8 cellular contexts compared by ENCODE assay signal in the genomic region with DNA sequence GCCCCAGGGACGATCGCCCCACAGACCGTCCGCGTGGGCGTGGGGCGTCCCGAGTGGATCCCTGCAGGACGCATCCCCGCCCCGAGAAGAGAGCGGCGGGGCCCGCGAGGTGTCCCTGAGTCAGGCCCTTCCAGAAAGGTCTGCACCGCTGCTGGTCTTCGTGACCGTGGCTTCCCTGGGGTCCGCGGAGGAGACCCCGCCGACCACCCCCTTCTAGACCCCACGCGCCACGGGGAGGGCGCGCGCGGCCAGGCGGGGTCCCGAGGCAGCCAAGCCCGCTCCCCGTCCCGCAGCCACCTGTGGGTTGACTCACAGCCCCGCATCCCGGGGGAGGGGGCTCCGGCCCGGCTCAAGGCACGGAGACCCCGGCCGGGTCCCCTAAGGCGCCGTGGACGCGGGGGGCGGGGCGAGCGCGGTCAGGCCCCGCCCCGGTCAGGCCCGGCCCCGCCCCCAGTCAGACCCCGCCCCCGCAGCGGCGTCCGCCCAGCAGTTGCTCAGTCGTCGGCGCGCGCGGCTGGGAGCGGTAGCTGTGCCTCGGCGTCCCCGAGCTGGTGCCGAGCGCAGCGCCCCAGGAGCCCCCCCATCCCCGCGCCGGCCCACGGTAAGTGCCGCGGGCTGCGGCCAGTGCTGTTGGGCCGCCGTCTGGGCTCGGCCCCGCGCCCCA. TPM values are rescaled to one million over a fixed set of nuclear protein-coding genes. Genes with fewer than 3 reads are reported as not detected.
A peak's percentile ranks its signal among the peaks of the same experiment; 100 is the strongest.
DNase-seq lines count a peak whose midpoint lies in the region; TF ChIP-seq lines count a peak whose summit lies in the region.

BAIAP3 (plus strand) TSS at position 497 of the 664 bp plus-strand sequence. CDS start 4,905 bp downstream, outside the sequence.

- H3K36me3 ChIP-seq in H7 (replicated peaks; ENCODE audit: control insufficient read depth, insufficient read depth, low read length) (no peaks in the 10 kb centered on the region), mesenchymal stem cell (ENCODE audit: control insufficient read depth in 1 of 2, insufficient read depth in 2 of 2, low read depth in 1 of 2, low read length in 2 of 2) (no peaks in the 10 kb centered on the region), thymus (ENCODE audit: control insufficient read depth, insufficient read depth) (no peaks in the 10 kb centered on the region)

- no peak within 1 kb of the TSS for H3K27ac ChIP-seq in coronary artery
- H3K27ac ChIP-seq in mesenchymal stem cell (ENCODE audit: low read length, poor library complexity, severe bottlenecking): no peak within 1 kb of the TSS
- no peak within 1 kb of the TSS for H3K27ac ChIP-seq in thymus (ENCODE audit: low read depth)

- peak within 1 kb of the TSS; percentile 95 for H2BK15ac ChIP-seq in mesenchymal stem cell (ENCODE audit: low read depth, poor library complexity, severe bottlenecking)

- H2AFZ ChIP-seq in mesenchymal stem cell (ENCODE audit: low read depth, low read length): peak within 1 kb of the TSS; percentile 18

- H2AK5ac ChIP-seq in mesenchymal stem cell (ENCODE audit: low read length, severe bottlenecking): no peak within 1 kb of the TSS

- H2BK5ac ChIP-seq in mesenchymal stem cell (ENCODE audit: low read depth, low read length, poor library complexity, severe bottlenecking): no peak within 1 kb of the TSS

- H4K91ac ChIP-seq in mesenchymal stem cell (ENCODE audit: low read length): peak within 1 kb of the TSS; percentile 70

- peak within 1 kb of the TSS; percentile 74 to 83 for H3K18ac ChIP-seq in mesenchymal stem cell (ENCODE audit: low read depth in 1 of 2, low read length in 2 of 2)

- peaks cover 37% of the 10 kb centered on the region for H3K27me3 ChIP-seq in H7 (ENCODE audit: control insufficient read depth, insufficient read depth, low read length)
- H3K27me3 ChIP-seq in mesenchymal stem cell (ENCODE audit: control insufficient read depth in 1 of 2, insufficient read depth in 1 of 2, low read length in 2 of 2): peaks cover 71 to 72% of the 10 kb centered on the region in 2 experiments
- H3K27me3 ChIP-seq in thymus (ENCODE audit: control insufficient read depth, insufficient read depth): peaks cover 61% of the 10 kb centered on the region

- peak within 1 kb of the TSS in 1 of 2 experiments; percentile 77 for H3K4ac ChIP-seq in mesenchymal stem cell (ENCODE audit: low read depth in 1 of 2, low read length in 2 of 2)

- no peak for TF ChIP-seq CTCF in coronary artery (IDR thresholded peaks at IDR 0.05)

- 9% methylated on average over 40 of the region's 83 CpGs for WGBS in mesenchymal stem cell
- 6% methylated on average over 83 of the region's 83 CpGs for WGBS in thymus

- DNase-seq in H7 (peak; percentile 97), T-helper 9 cell (peak; percentile 58), coronary artery (ENCODE audit: low spot score) (no peak), mesenchymal stem cell (peak; percentile 44), MV-4-11 (lab: John Stamatoyannopoulos, UW) (no peak), NCI-H1092 (lab: John Stamatoyannopoulos, UW) (no peak), GM19238 (ENCODE audit: insufficient read length, low spot score) (no peak)

- no peaks in the 10 kb centered on the region for H3K9me3 ChIP-seq in mesenchymal stem cell (ENCODE audit: control insufficient read depth, low read length)
- peaks cover 6% of the 10 kb centered on the region for H3K9me3 ChIP-seq in thymus (ENCODE audit: control insufficient read depth)

- H2BK120ac ChIP-seq in mesenchymal stem cell (ENCODE audit: low read depth, low read length): peak within 1 kb of the TSS; percentile 74

- H3K9ac ChIP-seq in mesenchymal stem cell (ENCODE audit: low read length): no peak within 1 kb of the TSS

- peak within 1 kb of the TSS in 1 of 2 experiments; percentile 37 for H2BK12ac ChIP-seq in mesenchymal stem cell (ENCODE audit: low read length in 2 of 2)

- H3K4me3 ChIP-seq in H7 (ENCODE audit: insufficient read depth, low read depth, low read length) (peak within 1 kb of the TSS; percentile 49), coronary artery (peak within 1 kb of the TSS; percentile 70), mesenchymal stem cell (ENCODE audit: insufficient read depth in 1 of 2, low read depth in 1 of 2, low read length in 2 of 2) (peak within 1 kb of the TSS in 1 of 2 experiments; percentile 38), thymus (ENCODE audit: low read length) (peak within 1 kb of the TSS; percentile 41)

- peaks cover 28% of the 10 kb centered on the region for H3K4me1 ChIP-seq in mesenchymal stem cell (ENCODE audit: control insufficient read depth, insufficient read depth, low read depth, low read length)
- H3K4me1 ChIP-seq in thymus (ENCODE audit: control insufficient read depth, insufficient read depth, low read length): peaks cover 8% of the 10 kb centered on the region

- peak within 1 kb of the TSS; percentile 20 for H3K4me2 ChIP-seq in mesenchymal stem cell (ENCODE audit: low read length, poor library complexity, severe bottlenecking)

- no peak within 1 kb of the TSS for H3K14ac ChIP-seq in mesenchymal stem cell (ENCODE audit: low read length in 2 of 2)

- H3K79me1 ChIP-seq in mesenchymal stem cell (replicated peaks; ENCODE audit: low read length, poor library complexity, severe bottlenecking): no peaks in the 10 kb centered on the region

- H4K8ac ChIP-seq in mesenchymal stem cell (ENCODE audit: low read length): peak within 1 kb of the TSS; percentile 77

- H3K23ac ChIP-seq in mesenchymal stem cell (ENCODE audit: low read length in 2 of 2): peak within 1 kb of the TSS in 1 of 2 experiments; percentile 67

RNA-seq across cellular contexts. Expression of gene BAIAP3, which starts in this region (rescaled TPM):
- 2.6 and 5.7 TPM in 2 replicates for total RNA-seq in H7 (2014; rRNA removed; shearing (Covaris generic))
- 3.2 TPM for polyA plus RNA-seq in mesenchymal stem cell (2013, experiment 1 of 2)
- 3.6 TPM for polyA plus RNA-seq in mesenchymal stem cell (2013, experiment 2 of 2)
- 5.4 TPM for polyA plus RNA-seq in thymus

Comparison
In these comparisons a context has a peak if more than half of its experiments do, and no peak if none do; other contexts are left out.
1. DNase-seq: peak in H7 (single experiment), T-helper 9 cell (single experiment) and mesenchymal stem cell (single experiment); none in coronary artery (single experiment), MV-4-11 (single experiment), NCI-H1092 (single experiment) and GM19238 (single experiment).